ENCODE assay signal across 1 cellular context in the genomic region with DNA sequence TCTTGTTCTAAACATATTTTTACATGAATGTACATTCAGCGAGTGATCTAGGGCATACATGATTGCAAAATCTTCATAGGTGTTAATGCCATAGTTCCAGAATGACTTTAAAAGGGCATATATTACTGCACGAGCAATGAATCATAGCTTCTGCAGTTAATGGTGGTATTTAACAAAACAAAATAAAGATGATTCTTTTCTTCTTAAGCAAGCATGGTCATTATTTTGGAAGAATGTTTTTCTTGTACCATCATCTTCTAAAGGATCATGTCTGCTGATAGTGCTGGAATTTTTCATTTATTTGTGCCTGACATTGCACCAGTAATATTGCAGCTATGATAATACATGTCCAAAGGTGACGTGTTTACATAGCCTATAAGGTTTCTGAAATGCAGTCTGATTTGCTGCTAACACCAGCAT.
TF ChIP-seq lines count a peak whose summit lies in the region.

No MANE protein-coding gene starts in this region.

TF ChIP-seq in IMR-90, 13 proteins besides CTCF, POLR2A, EP300 and RAD21:
- TF ChIP-seq CEBPB (IDR thresholded peaks at IDR 0.05; ENCODE audit: low read depth, low read length) (peak; percentile 51), NFE2L2 (IDR thresholded peaks at IDR 0.05; ENCODE audit: low read depth, low read length) (no peak), MXI1 (IDR thresholded peaks at IDR 0.05; ENCODE audit: borderline replicate concordance, low read depth, low read length) (no peak), RCOR1 (IDR thresholded peaks at IDR 0.05; ENCODE audit: insufficient replicate concordance, low read length) (no peak), BHLHE40 (IDR thresholded peaks at IDR 0.05; ENCODE audit: low read depth, low read length) (peak; percentile 77), SMC3 (IDR thresholded peaks at IDR 0.05; ENCODE audit: low read depth, low read length) (no peak), CHD1 (IDR thresholded peaks at IDR 0.05; ENCODE audit: low read depth, low read length) (no peak), RFX5 (IDR thresholded peaks at IDR 0.05; ENCODE audit: low read depth, low read length) (no peak)
